In genomic region chr12:49675137-49675536, GRCh38 we compare ENCODE assay signal across 12 cellular contexts. TPM values are rescaled to one million over a fixed set of nuclear protein-coding genes. Genes with fewer than 3 reads are reported as not detected.
DNase-seq lines count a peak whose midpoint lies in the region; ATAC-seq and TF ChIP-seq lines count a peak whose summit lies in the region.
"Had no signal": no experiment of that assay in that cellular context is flagged by ENCODE, and none has a peak within 500 bp of the region (broad histone marks: within the 10 kb centered on the region; RNA-seq: fewer than 3 reads in every experiment).

No MANE protein-coding gene starts in this region.

- H3K27ac ChIP-seq in heart left ventricle: peak overlapping the region; percentile 84 to 99 (median 92)
- peak overlapping the region; percentile 74 for H3K27ac ChIP-seq in parathyroid adenoma
- H3K27ac ChIP-seq in OCI-LY7 (ENCODE audit: low read depth, low read length, poor library complexity, severe bottlenecking): no peak overlapping the region
- H3K27ac ChIP-seq: KMS-11 had no signal

- BruUV-seq in OCI-LY7 (replicated peaks; lab: Mats Ljungman, UMichigan): no TSS peak

- TF ChIP-seq POLR2A in heart left ventricle (IDR thresholded peaks at IDR 0.05): no peak

- H3K4me3 ChIP-seq in heart left ventricle (no peak overlapping the region), parathyroid adenoma (ENCODE audit: low read depth, low read length) (no peak overlapping the region), BE2C (ENCODE audit: low read depth, low read length) (no peak overlapping the region), OCI-LY7 (ENCODE audit: low read depth, low read length, poor library complexity, severe bottlenecking) (no peak overlapping the region)

- no peaks in the 10 kb centered on the region for H3K27me3 ChIP-seq in heart left ventricle
- H3K27me3 ChIP-seq in parathyroid adenoma (ENCODE audit: control insufficient read depth, insufficient read depth, low read length): no peaks in the 10 kb centered on the region
- H3K27me3 ChIP-seq in BE2C: no peaks in the 10 kb centered on the region

- no peak overlapping the region for H2AFZ ChIP-seq in parathyroid adenoma
- H2AFZ ChIP-seq in OCI-LY7 (ENCODE audit: low read length): no peak overlapping the region

- CTCF ChIA-PET in OCI-LY7 (lab: Charles Lee; ENCODE audit: unreplicated experiment): no interaction called here

- POLR2A ChIA-PET in OCI-LY7 (lab: Charles Lee): interaction anchor here (0.5 to 4.6 kb wide), 9 partner anchors 9 to 35 kb away, joined by 3 to 28 read pairs (median 6); no protein-coding TSS in a partner anchor

- no peaks in the 10 kb centered on the region for H3K9me3 ChIP-seq in heart left ventricle
- no peaks in the 10 kb centered on the region for H3K9me3 ChIP-seq in parathyroid adenoma (ENCODE audit: control insufficient read depth, low read length)
- H3K9me3 ChIP-seq in BE2C: no peaks in the 10 kb centered on the region
- no peaks in the 10 kb centered on the region for H3K9me3 ChIP-seq in OCI-LY7 (ENCODE audit: low read length)

- no peak for DNase-seq in heart left ventricle
- no peak for DNase-seq in left cardiac atrium
- peak; percentile 70 for DNase-seq in fibroblast of peridontal ligament (ENCODE audit: extremely low read depth)
- DNase-seq in BE2C: no peak
- no peak for DNase-seq in OCI-LY7 (ENCODE audit: low spot score)
- no peak for DNase-seq in GM19240 (ENCODE audit: insufficient read length, low spot score)
- DNase-seq in occipital lobe (lab: John Stamatoyannopoulos, UW): no peak
- DNase-seq: activated naive CD4-positive, alpha-beta T cell treated with anti-CD3 and anti-CD28 coated beads, Interleukin-2, amount 10 ng/mL, durations not matched to agents 7 days and 5 days; NCI-H2171 treated with DMSO at 0.1 percent for 48 hours; stimulated activated CD8-positive, alpha-beta memory T cell treated with anti-CD3 and anti-CD28 coated beads, Interleukin-4, amount 100 ng/mL, for 48 hours had no signal

- ATAC-seq in heart left ventricle: no peak
- no peak for ATAC-seq in left cardiac atrium

- intact Hi-C loops in heart left ventricle (cut with DNase I) (loop anchor here in 1 of 10 donors (2.0 kb wide), 1 partner anchor 30 kb away; no protein-coding TSS in a partner anchor), left cardiac atrium (cut with DNase I) (no loop called here), OCI-LY7 (cut with micrococcal nuclease; ENCODE audit: unreplicated experiment) (no loop called here)

- H3K4me2 ChIP-seq in parathyroid adenoma (ENCODE audit: low read length): no peak overlapping the region
- H3K4me2 ChIP-seq in OCI-LY7 (ENCODE audit: low read length): no peak overlapping the region
- H3K4me2 ChIP-seq: KMS-11 had no signal

- H3K79me2 ChIP-seq in parathyroid adenoma (no peaks in the 10 kb centered on the region), OCI-LY7 (ENCODE audit: insufficient read depth, low read depth, low read length) (peaks cover 4% of the 10 kb centered on the region; the same call in 1 of the 2 replicates)

- TF ChIP-seq CTCF in heart left ventricle (IDR thresholded peaks at IDR 0.05) (no peak), parathyroid adenoma (IDR thresholded peaks at IDR 0.05) (no peak), BE2C (IDR thresholded peaks at IDR 0.05; ENCODE audit: low read depth, low read length) (no peak), OCI-LY7 (conservative IDR thresholded peaks at IDR 0.05; ENCODE audit: low read length) (no peak)

- H3K9ac ChIP-seq in parathyroid adenoma: no peak overlapping the region
- H3K9ac ChIP-seq: KMS-11 had no signal

- H4K20me1 ChIP-seq in OCI-LY7 (ENCODE audit: insufficient read depth, low read length): no peaks in the 10 kb centered on the region

- peaks cover 43 to 71% (median 65%) of the 10 kb centered on the region in 12 donors for H3K4me1 ChIP-seq in heart left ventricle
- H3K4me1 ChIP-seq in parathyroid adenoma: peaks cover 4% of the 10 kb centered on the region
- peaks cover 18% of the 10 kb centered on the region for H3K4me1 ChIP-seq in BE2C
- peaks cover 45% of the 10 kb centered on the region for H3K4me1 ChIP-seq in OCI-LY7 (ENCODE audit: insufficient read depth, low read length, poor library complexity, severe bottlenecking)

- 67 to 82% (median 75%) methylated on average over 6 to 7 of the region's 7 CpGs for WGBS in heart left ventricle, 4 donors

- H3K9me2 ChIP-seq in OCI-LY7 (ENCODE audit: insufficient read depth, low read length): no peaks in the 10 kb centered on the region

- H3K36me3 ChIP-seq in heart left ventricle: no peaks in the 10 kb centered on the region
- no peaks in the 10 kb centered on the region for H3K36me3 ChIP-seq in parathyroid adenoma (ENCODE audit: control insufficient read depth, insufficient read depth, low read length)
- H3K36me3 ChIP-seq in BE2C: no peaks in the 10 kb centered on the region
- no peaks in the 10 kb centered on the region for H3K36me3 ChIP-seq in OCI-LY7 (ENCODE audit: insufficient read depth, low read length)

RNA-seq across cellular contexts. Expression of gene FMNL3, which starts 32.1 kb away (rescaled TPM):
- total RNA-seq in heart left ventricle (10 to 100 TPM in 7 of 9 donors, 1 to 10 TPM in 2; 8.7 to 33.9 (median 14.3) TPM), left cardiac atrium (10 to 100 TPM; 12.2 to 21.2 TPM), OCI-LY7 (2022) (13.8 and 15.6 TPM in 2 replicates), occipital lobe (12.0 TPM)
- polyA plus RNA-seq in heart left ventricle: 1 to 10 TPM; 5.9 to 7.8 TPM
- 7.4 TPM for polyA plus RNA-seq in BE2C (2012; ENCODE audit: insufficient read depth, insufficient read length, low read depth)
- total RNA-seq in OCI-LY7 (2014; rRNA removed; shearing (Covaris generic)): 28.7 and 29.6 TPM in 2 replicates

RNA-seq across cellular contexts. Expression of gene PRPF40B, which starts 51.8 kb away (rescaled TPM):
- 10 to 100 TPM; 12.7 to 25.5 (median 20.9) TPM for total RNA-seq in heart left ventricle
- polyA plus RNA-seq in heart left ventricle: 10 to 100 TPM; 12.0 to 21.1 TPM
- 10 to 100 TPM; 14.3 to 21.1 TPM for total RNA-seq in left cardiac atrium
- polyA plus RNA-seq in BE2C (2012; ENCODE audit: insufficient read depth, insufficient read length, low read depth): 32.2 TPM
- total RNA-seq in OCI-LY7 (2014; rRNA removed; shearing (Covaris generic)): 11.3 and 17.0 TPM in 2 replicates
- total RNA-seq in OCI-LY7 (2022): 25.4 and 26.3 TPM in 2 replicates
- total RNA-seq in occipital lobe: 15.0 TPM
